ENCODE assay signal across 10 cellular contexts in genomic region chr1:152112101-152112884, GRCh38. TPM values are rescaled to one million over a fixed set of nuclear protein-coding genes. Genes with fewer than 3 reads are reported as not detected.
DNase-seq lines count a peak whose midpoint lies in the region; ATAC-seq, FAIRE-seq and TF ChIP-seq lines count a peak whose summit lies in the region.
"Had no signal": no experiment of that assay in that cellular context is flagged by ENCODE, and none has a peak within 500 bp of the region (broad histone marks: within the 10 kb centered on the region; RNA-seq: fewer than 3 reads in every experiment).

No MANE protein-coding gene starts in this region.

- no peaks in the 10 kb centered on the region for H3K4me1 ChIP-seq in smooth muscle cell (ENCODE audit: low read depth)

- H2AFZ ChIP-seq in smooth muscle cell (ENCODE audit: low read depth): no peak overlapping the region

- H3K27ac ChIP-seq in smooth muscle cell (ENCODE audit: low read depth): no peak overlapping the region
- H3K27ac ChIP-seq: pancreas had no signal

- no peaks in the 10 kb centered on the region for H3F3A ChIP-seq in smooth muscle cell (ENCODE audit: low read depth)

- no peaks in the 10 kb centered on the region for H3K79me2 ChIP-seq in smooth muscle cell (ENCODE audit: low read depth)

- no peak for TF ChIP-seq CTCF in fibroblast of pulmonary artery (IDR thresholded peaks at IDR 0.05; ENCODE audit: low read length, missing control alignments)
- TF ChIP-seq CTCF in smooth muscle cell (IDR thresholded peaks at IDR 0.05; ENCODE audit: borderline replicate concordance, insufficient read depth, poor library complexity, severe bottlenecking): no peak

- peaks cover 99% of the 10 kb centered on the region for H3K27me3 ChIP-seq in smooth muscle cell (ENCODE audit: low read depth)

- no peak for FAIRE-seq in frontal cortex (lab: Jason Lieb, UNC)
- FAIRE-seq: pancreas had no signal

- no peaks in the 10 kb centered on the region for H3K36me3 ChIP-seq in smooth muscle cell (ENCODE audit: low read depth)
- H3K36me3 ChIP-seq: pancreas had no signal

- H4K20me1 ChIP-seq in smooth muscle cell (ENCODE audit: low read depth): no peaks in the 10 kb centered on the region

- DNase-seq in activated CD4-positive, alpha-beta T cell treated with anti-CD3 and anti-CD28 coated beads for 48 hours: peak; percentile 14
- no peak for DNase-seq in activated CD4-positive, alpha-beta T cell treated with anti-CD3 and anti-CD28 coated beads for 1 hour
- peak; percentile 17 for DNase-seq in NCI-H2171 (lab: John Stamatoyannopoulos, UW)
- DNase-seq in fibroblast of pulmonary artery (ENCODE audit: low read depth): peak; percentile 18
- no peak for DNase-seq in smooth muscle cell (lab: John Stamatoyannopoulos, UW; ENCODE audit: unreplicated experiment)
- DNase-seq in frontal cortex (ENCODE audit: low spot score in 2 of 2): no peak
- no peak for DNase-seq in activated CD4-positive, CD25-positive, alpha-beta regulatory T cell treated with anti-CD3 and anti-CD28 coated beads, Interleukin-2, amount 50 U/mL, for 72 hours

- H3K9ac ChIP-seq in smooth muscle cell (ENCODE audit: low read depth): no peak overlapping the region

- H3K9me3 ChIP-seq in smooth muscle cell (replicated peaks; ENCODE audit: low read depth): no peaks in the 10 kb centered on the region
- H3K9me3 ChIP-seq: pancreas had no signal

- peak overlapping the region; percentile 87 for H3K4me2 ChIP-seq in smooth muscle cell

- no peak for ATAC-seq in HG02642 (IDR thresholded peaks at IDR 0.05; ENCODE audit: poor library complexity, unreplicated experiment)

- 28% methylated on average over 44 of the region's 53 CpGs for WGBS in smooth muscle cell (ENCODE audit: low lambda C conversion rate)

- H3K4me3 ChIP-seq in fibroblast of pulmonary artery (replicated peaks; ENCODE audit: low read depth, low read length): peak overlapping the region; percentile 21
- peak overlapping the region; percentile 48 for H3K4me3 ChIP-seq in smooth muscle cell

RNA-seq across cellular contexts. Expression of gene TCHH, which starts 3.0 kb away (rescaled TPM):
- not detected in 2 replicates for total RNA-seq in smooth muscle cell
- polyA plus RNA-seq in smooth muscle cell: not detected in 2 replicates
- under 0.01 TPM for total RNA-seq in frontal cortex
- polyA plus RNA-seq: IgD-negative memory B cell had no signal

RNA-seq across cellular contexts. Expression of gene TCHHL1, which starts 23.4 kb away (rescaled TPM):
- total RNA-seq in smooth muscle cell (not detected in 2 replicates), frontal cortex (not detected)
- polyA plus RNA-seq in smooth muscle cell: not detected in 2 replicates
- total RNA-seq: pancreas had no signal
- polyA plus RNA-seq: IgD-negative memory B cell, pancreas had no signal

RNA-seq across cellular contexts. Expression of gene RPTN, which starts 46.7 kb away (rescaled TPM):
- total RNA-seq in smooth muscle cell (not detected in 2 replicates), frontal cortex (not detected)
- not detected in 2 replicates for polyA plus RNA-seq in smooth muscle cell
- total RNA-seq: pancreas had no signal
- polyA plus RNA-seq: IgD-negative memory B cell, pancreas had no signal

Comparison
In these comparisons a context has a peak if more than half of its experiments do, and no peak if none do; other contexts are left out.
1. DNase-seq: peak in activated CD4-positive, alpha-beta T cell treated with anti-CD3 and anti-CD28 coated beads for 48 hours (single experiment), NCI-H2171 (single experiment) and fibroblast of pulmonary artery (single experiment); none in activated CD4-positive, alpha-beta T cell treated with anti-CD3 and anti-CD28 coated beads for 1 hour (single experiment), smooth muscle cell (single experiment), frontal cortex (0 of 2) and activated CD4-positive, CD25-positive, alpha-beta regulatory T cell treated with anti-CD3 and anti-CD28 coated beads, Interleukin-2, amount 50 U/mL, for 72 hours (single experiment).